In the genomic region with DNA sequence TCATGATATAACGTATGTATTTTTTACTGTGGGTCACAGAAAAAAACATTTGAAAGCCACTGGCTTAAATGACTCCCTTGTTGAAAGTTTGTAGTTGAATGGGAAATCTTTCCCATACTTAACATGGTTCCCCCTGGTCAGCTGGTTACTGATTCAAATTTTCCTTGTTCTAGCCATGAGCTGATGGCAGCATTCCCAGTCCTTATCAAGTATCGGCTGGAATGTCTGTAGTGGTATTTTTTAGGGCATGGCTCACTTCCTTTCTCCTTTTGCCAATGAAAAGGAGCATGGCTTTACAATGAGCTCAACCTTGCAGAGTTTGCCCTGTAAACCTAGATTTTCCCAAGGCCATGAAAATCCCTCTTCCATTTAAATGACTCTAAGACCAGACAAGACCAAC, we compare ENCODE assay signal across 11 cellular contexts. TPM values are rescaled to one million over a fixed set of nuclear protein-coding genes. Genes with fewer than 3 reads are reported as not detected.
A peak's percentile ranks its signal among the peaks of the same experiment; 100 is the strongest.
DNase-seq lines count a peak whose midpoint lies in the region; ATAC-seq and FAIRE-seq lines count a peak whose summit lies in the region.
"Had no signal": no experiment of that assay in that cellular context is flagged by ENCODE, and none has a peak within 500 bp of the region (broad histone marks: within the 10 kb centered on the region; RNA-seq: fewer than 3 reads in every experiment).

No MANE protein-coding gene starts in this region.

- H3K27me3 ChIP-seq in adipocyte (replicated peaks; ENCODE audit: control insufficient read depth, insufficient read depth, low read length) (no peaks in the 10 kb centered on the region), small intestine (ENCODE audit: control insufficient read depth in 2 of 2, insufficient read depth in 2 of 2, low read length in 2 of 2) (no peaks in the 10 kb centered on the region)

- 19 to 46% (median 29%) methylated on average over 2 of the region's 2 CpGs for WGBS in small intestine, 3 donors

- DNase-seq in HCEC 1CT (peak; percentile 97), adipocyte (ENCODE audit: low read depth) (peak; percentile 94), left cardiac atrium (peak; percentile 50), small intestine (peak; percentile 70), NK-92 (lab: John Stamatoyannopoulos, UW; ENCODE audit: unreplicated experiment) (no peak), Kasumi-1 (lab: John Stamatoyannopoulos, UW) (no peak), cerebellum (ENCODE audit: low spot score) (no peak)
- no peak for DNase-seq in activated naive CD4-positive, alpha-beta T cell treated with anti-CD3 and anti-CD28 coated beads, Interleukin-2, amount 50 U/mL, for 16 hours
- DNase-seq: activated CD8-positive, alpha-beta memory T cell treated with anti-CD3 and anti-CD28 coated beads, Interleukin-2, amount 50 U/mL, for 4 hours had no signal

- H3K36me3 ChIP-seq in adipocyte (ENCODE audit: control insufficient read depth, insufficient read depth, low read length, severe bottlenecking) (no peaks in the 10 kb centered on the region), small intestine (ENCODE audit: control insufficient read depth in 2 of 2, insufficient read depth in 2 of 2, low read length in 2 of 2) (no peaks in the 10 kb centered on the region)

- H3K27ac ChIP-seq in small intestine (ENCODE audit: low read depth in 1 of 2, low read length in 1 of 2), result no peak overlapping the region
- H3K27ac ChIP-seq: KMS-11 had no signal

- peaks cover 56% of the 10 kb centered on the region for H3K4me1 ChIP-seq in adipocyte (ENCODE audit: control insufficient read depth, insufficient read depth, low read length)
- H3K4me1 ChIP-seq in small intestine (ENCODE audit: control insufficient read depth in 2 of 2, insufficient read depth in 1 of 2, low read depth in 1 of 2, low read length in 1 of 2), result no peaks in the 10 kb centered on the region

- H3K9ac ChIP-seq in adipocyte (ENCODE audit: low read length), result peak overlapping the region; percentile 84
- H3K9ac ChIP-seq: KMS-11 had no signal

- intact Hi-C loops in left cardiac atrium (cut with DNase I), result loop anchor here in 1 of 2 donors (5.0 kb wide), 1 partner anchor 54 kb away; a partner anchor contains a TSS

- ATAC-seq in left cardiac atrium, result peak; percentile 88 to 94

- H3K4me3 ChIP-seq in adipocyte (ENCODE audit: low read length), result no peak overlapping the region
- no peak overlapping the region for H3K4me3 ChIP-seq in small intestine (ENCODE audit: low read depth in 1 of 2, low read length in 2 of 2)
- H3K4me3 ChIP-seq: skin epidermis had no signal

- no peaks in the 10 kb centered on the region for H3K9me3 ChIP-seq in adipocyte (ENCODE audit: control insufficient read depth, low read length)
- no peaks in the 10 kb centered on the region for H3K9me3 ChIP-seq in small intestine (ENCODE audit: control insufficient read depth, low read depth)

- FAIRE-seq in small intestine (lab: Jason Lieb, UNC), result no peak

RNA-seq across cellular contexts. Expression of a gene that starts 55.7 kb away (rescaled TPM):
- total RNA-seq in left cardiac atrium, result 1 to 10 TPM; 1.9 to 3.1 TPM
- polyA plus RNA-seq in small intestine, result 10 to 100 TPM; 30.1 to 62.0 (median 41.9) TPM
- 0.64 TPM for total RNA-seq in cerebellum

Comparison
In these comparisons a context has a peak if more than half of its experiments do, and no peak if none do; other contexts are left out.
1. DNase-seq: peak in HCEC 1CT (single experiment), adipocyte (single experiment), left cardiac atrium (single experiment) and small intestine (single experiment); none in NK-92 (single experiment), Kasumi-1 (0 of 2), activated naive CD4-positive, alpha-beta T cell treated with anti-CD3 and anti-CD28 coated beads, Interleukin-2, amount 50 U/mL, for 16 hours (single experiment) and cerebellum (single experiment).